ENCODE assay signal across 1 cellular context in the genomic region with DNA sequence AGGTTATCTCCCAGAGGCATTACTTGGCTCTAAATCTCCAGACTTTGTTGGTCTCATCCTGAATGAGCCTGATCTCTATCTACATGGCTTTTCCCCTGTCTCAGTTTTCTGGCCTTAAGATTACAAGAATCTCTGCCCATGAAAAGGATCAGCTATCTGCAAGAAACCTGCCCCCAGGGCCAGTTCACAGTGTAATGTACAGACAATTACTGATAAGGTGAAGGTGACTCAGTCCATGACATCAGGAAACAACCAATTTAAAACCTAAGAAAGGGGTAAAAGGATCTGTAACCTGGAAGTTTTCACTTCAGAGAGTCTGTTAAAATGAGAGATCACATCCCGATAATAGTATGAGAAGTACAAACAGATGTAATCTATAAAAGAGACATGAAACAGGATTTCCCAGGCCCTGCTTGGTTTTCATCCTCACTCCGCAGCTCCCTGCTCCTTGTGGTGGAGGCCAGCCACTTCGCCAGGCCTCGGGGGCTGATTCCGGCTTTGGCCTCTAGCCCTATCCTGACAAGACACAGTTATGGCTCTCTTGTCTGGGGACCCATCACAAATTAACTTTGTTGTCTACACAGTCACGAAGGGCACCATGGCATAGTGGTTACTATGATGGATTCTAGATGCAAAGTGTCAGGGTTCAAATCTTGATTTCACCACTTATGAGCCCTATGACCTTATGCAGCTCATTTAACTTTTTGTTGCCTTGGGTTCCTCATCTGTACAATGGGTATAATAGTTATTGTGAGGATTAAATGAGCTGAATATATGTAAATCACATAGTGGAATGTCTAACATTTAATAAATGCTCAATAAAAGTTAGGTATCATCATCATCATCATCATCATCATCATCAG.
TF ChIP-seq lines count a peak whose summit lies in the region.

No MANE protein-coding gene starts in this region.

TF ChIP-seq in HEK293, 187 proteins besides CTCF, POLR2A, EP300 and RAD21 (continued from another document and continues in another):
- TF ChIP-seq, protein P1, sequence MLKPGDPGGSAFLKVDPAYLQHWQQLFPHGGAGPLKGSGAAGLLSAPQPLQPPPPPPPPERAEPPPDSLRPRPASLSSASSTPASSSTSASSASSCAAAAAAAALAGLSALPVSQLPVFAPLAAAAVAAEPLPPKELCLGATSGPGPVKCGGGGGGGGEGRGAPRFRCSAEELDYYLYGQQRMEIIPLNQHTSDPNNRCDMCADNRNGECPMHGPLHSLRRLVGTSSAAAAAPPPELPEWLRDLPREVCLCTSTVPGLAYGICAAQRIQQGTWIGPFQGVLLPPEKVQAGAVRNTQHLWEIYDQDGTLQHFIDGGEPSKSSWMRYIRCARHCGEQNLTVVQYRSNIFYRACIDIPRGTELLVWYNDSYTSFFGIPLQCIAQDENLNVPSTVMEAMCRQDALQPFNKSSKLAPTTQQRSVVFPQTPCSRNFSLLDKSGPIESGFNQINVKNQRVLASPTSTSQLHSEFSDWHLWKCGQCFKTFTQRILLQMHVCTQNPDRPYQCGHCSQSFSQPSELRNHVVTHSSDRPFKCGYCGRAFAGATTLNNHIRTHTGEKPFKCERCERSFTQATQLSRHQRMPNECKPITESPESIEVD (tag by site-specific recombination; IDR thresholded peaks at IDR 0.05): peak; percentile 87
- TF ChIP-seq ZNF140 (tag by site-specific recombination; IDR thresholded peaks at IDR 0.05) (no peak), ZNF792 (tag by site-specific recombination; IDR thresholded peaks at IDR 0.05) (no peak), ZNF157 (tag by site-specific recombination; IDR thresholded peaks at IDR 0.05) (no peak), KLF9 (tag by site-specific recombination; IDR thresholded peaks at IDR 0.05; ENCODE audit: low read depth) (no peak), ZNF518A (tag by site-specific recombination; conservative IDR thresholded peaks at IDR 0.05; ENCODE audit: low read depth) (0 out of 2 replicates have a peak, but pooled peaks have one; percentile 37), HOXA7 (CRISPR knock-in tag; IDR thresholded peaks at IDR 0.05; ENCODE audit: borderline replicate concordance) (no peak), ZNF639 (tag by site-specific recombination; IDR thresholded peaks at IDR 0.05) (peak; percentile 92; the same call in 1 of the 2 replicates), FEZF1 (tag by site-specific recombination; IDR thresholded peaks at IDR 0.05) (peak; percentile 72), SP3 (tag by site-specific recombination; IDR thresholded peaks at IDR 0.05) (peak; percentile 48; the same call in 1 of the 2 replicates), GLIS1 (tag by site-specific recombination; IDR thresholded peaks at IDR 0.05) (no peak), ZNF664 (tag by site-specific recombination; IDR thresholded peaks at IDR 0.05) (peak; percentile 95), ZNF549 (tag by site-specific recombination; IDR thresholded peaks at IDR 0.05) (no peak), ZFP69B (tag by site-specific recombination; IDR thresholded peaks at IDR 0.05) (no peak), ZNF843 (tag by site-specific recombination; IDR thresholded peaks at IDR 0.05) (peak; percentile 93), ZNF132 (tag by site-specific recombination; IDR thresholded peaks at IDR 0.05; ENCODE audit: borderline replicate concordance) (no peak), KLF8 (tag by site-specific recombination; IDR thresholded peaks at IDR 0.05) (peak; percentile 59), TRIM28 (IDR thresholded peaks at IDR 0.05; ENCODE audit: borderline replicate concordance, low read length) (peak; percentile 94), BCL6B (tag by site-specific recombination; IDR thresholded peaks at IDR 0.05) (no peak), ZNF366 (tag by site-specific recombination; conservative IDR thresholded peaks at IDR 0.05) (peak; percentile 89), ZNF174 (tag by site-specific recombination; IDR thresholded peaks at IDR 0.05) (0 out of 2 replicates have a peak, but pooled peaks have one; percentile 34), OSR2 (tag by site-specific recombination; IDR thresholded peaks at IDR 0.05) (peak; percentile 81), ZNF394 (tag by site-specific recombination; IDR thresholded peaks at IDR 0.05; ENCODE audit: borderline replicate concordance) (peak; percentile 82), ZNF621 (tag by site-specific recombination; IDR thresholded peaks at IDR 0.05) (no peak), ZNF837 (tag by site-specific recombination; IDR thresholded peaks at IDR 0.05) (no peak), ZNF785 (tag by site-specific recombination; IDR thresholded peaks at IDR 0.05) (no peak), HOXD13 (CRISPR knock-in tag; IDR thresholded peaks at IDR 0.05; ENCODE audit: borderline replicate concordance) (peak; percentile 61; the same call in 1 of the 2 replicates), YY1 (tag by site-specific recombination; IDR thresholded peaks at IDR 0.05) (no peak), ZNF580 (tag by site-specific recombination; IDR thresholded peaks at IDR 0.05) (peak; percentile 48; the same call in 1 of the 2 replicates)
- TF ChIP-seq, protein P2, sequence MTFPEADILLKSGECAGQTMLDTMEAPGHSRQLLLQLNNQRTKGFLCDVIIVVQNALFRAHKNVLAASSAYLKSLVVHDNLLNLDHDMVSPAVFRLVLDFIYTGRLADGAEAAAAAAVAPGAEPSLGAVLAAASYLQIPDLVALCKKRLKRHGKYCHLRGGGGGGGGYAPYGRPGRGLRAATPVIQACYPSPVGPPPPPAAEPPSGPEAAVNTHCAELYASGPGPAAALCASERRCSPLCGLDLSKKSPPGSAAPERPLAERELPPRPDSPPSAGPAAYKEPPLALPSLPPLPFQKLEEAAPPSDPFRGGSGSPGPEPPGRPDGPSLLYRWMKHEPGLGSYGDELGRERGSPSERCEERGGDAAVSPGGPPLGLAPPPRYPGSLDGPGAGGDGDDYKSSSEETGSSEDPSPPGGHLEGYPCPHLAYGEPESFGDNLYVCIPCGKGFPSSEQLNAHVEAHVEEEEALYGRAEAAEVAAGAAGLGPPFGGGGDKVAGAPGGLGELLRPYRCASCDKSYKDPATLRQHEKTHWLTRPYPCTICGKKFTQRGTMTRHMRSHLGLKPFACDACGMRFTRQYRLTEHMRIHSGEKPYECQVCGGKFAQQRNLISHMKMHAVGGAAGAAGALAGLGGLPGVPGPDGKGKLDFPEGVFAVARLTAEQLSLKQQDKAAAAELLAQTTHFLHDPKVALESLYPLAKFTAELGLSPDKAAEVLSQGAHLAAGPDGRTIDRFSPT (tag by site-specific recombination; IDR thresholded peaks at IDR 0.05): peak; percentile 84
- TF ChIP-seq, protein P3, sequence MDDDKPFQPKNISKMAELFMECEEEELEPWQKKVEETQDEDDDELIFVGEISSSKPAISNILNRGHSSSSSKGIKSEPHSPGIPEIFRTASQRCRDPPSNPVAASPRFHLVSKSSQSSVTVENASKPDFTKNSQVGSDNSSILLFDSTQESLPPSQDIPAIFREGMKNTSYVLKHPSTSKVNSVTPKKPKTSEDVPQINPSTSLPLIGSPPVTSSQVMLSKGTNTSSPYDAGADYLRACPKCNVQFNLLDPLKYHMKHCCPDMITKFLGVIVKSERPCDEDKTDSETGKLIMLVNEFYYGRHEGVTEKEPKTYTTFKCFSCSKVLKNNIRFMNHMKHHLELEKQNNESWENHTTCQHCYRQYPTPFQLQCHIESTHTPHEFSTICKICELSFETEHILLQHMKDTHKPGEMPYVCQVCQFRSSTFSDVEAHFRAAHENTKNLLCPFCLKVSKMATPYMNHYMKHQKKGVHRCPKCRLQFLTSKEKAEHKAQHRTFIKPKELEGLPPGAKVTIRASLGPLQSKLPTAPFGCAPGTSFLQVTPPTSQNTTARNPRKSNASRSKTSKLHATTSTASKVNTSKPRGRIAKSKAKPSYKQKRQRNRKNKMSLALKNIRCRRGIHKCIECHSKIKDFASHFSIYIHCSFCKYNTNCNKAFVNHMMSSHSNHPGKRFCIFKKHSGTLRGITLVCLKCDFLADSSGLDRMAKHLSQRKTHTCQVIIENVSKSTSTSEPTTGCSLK (tag by site-specific recombination; IDR thresholded peaks at IDR 0.05): no peak
- TF ChIP-seq, protein P4, sequence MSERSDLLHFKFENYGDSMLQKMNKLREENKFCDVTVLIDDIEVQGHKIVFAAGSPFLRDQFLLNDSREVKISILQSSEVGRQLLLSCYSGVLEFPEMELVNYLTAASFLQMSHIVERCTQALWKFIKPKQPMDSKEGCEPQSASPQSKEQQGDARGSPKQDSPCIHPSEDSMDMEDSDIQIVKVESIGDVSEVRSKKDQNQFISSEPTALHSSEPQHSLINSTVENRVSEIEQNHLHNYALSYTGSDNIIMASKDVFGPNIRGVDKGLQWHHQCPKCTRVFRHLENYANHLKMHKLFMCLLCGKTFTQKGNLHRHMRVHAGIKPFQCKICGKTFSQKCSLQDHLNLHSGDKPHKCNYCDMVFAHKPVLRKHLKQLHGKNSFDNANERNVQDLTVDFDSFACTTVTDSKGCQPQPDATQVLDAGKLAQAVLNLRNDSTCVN (tag by site-specific recombination; optimal IDR thresholded peaks at IDR 0.05): no peak
- TF ChIP-seq, protein P5, sequence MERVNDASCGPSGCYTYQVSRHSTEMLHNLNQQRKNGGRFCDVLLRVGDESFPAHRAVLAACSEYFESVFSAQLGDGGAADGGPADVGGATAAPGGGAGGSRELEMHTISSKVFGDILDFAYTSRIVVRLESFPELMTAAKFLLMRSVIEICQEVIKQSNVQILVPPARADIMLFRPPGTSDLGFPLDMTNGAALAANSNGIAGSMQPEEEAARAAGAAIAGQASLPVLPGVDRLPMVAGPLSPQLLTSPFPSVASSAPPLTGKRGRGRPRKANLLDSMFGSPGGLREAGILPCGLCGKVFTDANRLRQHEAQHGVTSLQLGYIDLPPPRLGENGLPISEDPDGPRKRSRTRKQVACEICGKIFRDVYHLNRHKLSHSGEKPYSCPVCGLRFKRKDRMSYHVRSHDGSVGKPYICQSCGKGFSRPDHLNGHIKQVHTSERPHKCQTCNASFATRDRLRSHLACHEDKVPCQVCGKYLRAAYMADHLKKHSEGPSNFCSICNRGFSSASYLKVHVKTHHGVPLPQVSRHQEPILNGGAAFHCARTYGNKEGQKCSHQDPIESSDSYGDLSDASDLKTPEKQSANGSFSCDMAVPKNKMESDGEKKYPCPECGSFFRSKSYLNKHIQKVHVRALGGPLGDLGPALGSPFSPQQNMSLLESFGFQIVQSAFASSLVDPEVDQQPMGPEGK (tag by site-specific recombination; IDR thresholded peaks at IDR 0.05): peak; percentile 27; the same call in 1 of the 2 replicates
- TF ChIP-seq, protein P6, sequence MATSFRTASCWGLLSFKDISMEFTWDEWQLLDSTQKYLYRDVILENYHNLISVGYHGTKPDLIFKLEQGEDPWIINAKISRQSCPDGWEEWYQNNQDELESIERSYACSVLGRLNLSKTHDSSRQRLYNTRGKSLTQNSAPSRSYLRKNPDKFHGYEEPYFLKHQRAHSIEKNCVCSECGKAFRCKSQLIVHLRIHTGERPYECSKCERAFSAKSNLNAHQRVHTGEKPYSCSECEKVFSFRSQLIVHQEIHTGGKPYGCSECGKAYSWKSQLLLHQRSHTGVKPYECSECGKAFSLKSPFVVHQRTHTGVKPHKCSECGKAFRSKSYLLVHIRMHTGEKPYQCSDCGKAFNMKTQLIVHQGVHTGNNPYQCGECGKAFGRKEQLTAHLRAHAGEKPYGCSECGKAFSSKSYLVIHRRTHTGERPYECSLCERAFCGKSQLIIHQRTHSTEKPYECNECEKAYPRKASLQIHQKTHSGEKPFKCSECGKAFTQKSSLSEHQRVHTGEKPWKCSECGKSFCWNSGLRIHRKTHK (tag by site-specific recombination; IDR thresholded peaks at IDR 0.05): no peak
